Comparison of ENCODE assay signal across 11 cellular contexts in the genomic region with DNA sequence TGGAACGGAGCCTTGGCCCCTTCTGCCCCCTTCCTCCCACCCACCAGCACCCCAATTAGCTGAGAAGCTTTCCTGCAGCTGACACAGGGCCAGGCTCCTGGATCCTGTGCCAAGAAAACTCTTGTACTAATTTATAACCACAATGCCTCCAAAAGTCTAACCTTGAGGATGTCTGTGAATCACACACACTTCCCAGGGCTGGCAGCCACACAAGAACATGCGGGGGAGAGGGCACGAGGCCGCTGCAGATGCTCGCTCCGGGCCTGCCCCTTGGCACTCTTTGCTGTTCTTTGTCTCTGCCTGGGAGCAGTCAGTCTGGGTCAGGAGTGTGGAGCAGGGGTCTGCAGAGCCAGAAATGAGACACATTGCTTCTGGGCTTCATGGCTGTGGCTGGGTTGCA.
DNase-seq lines count a peak whose midpoint lies in the region; ATAC-seq and TF ChIP-seq lines count a peak whose summit lies in the region.
"Had no signal": no experiment of that assay in that cellular context is flagged by ENCODE, and none has a peak within 500 bp of the region (broad histone marks: within the 10 kb centered on the region; RNA-seq: fewer than 3 reads in every experiment).

No MANE protein-coding gene starts in this region.

- no peaks in the 10 kb centered on the region for H3K27me3 ChIP-seq in endodermal cell (ENCODE audit: control insufficient read depth, insufficient read depth, low read length, poor library complexity, severe bottlenecking)
- H3K27me3 ChIP-seq: BLaER1 treated with 17β-estradiol and CSF1 and Interleukin-3, amounts not matched to agents 10 nM and 100 nM had no signal

- no peaks in the 10 kb centered on the region for H3K36me3 ChIP-seq in endodermal cell (ENCODE audit: control insufficient read depth, insufficient read depth, low read length)
- H3K36me3 ChIP-seq: BLaER1 treated with 17β-estradiol and CSF1 and Interleukin-3, amounts not matched to agents 10 nM and 100 nM had no signal

- H3K36me3 Mint-ChIP-seq in endodermal cell (ENCODE audit: low read depth) = no peaks in the 10 kb centered on the region

- no peak overlapping the region for H3K9ac ChIP-seq in endodermal cell (ENCODE audit: extremely low read depth, low read length, poor library complexity, severe bottlenecking)
- H3K9ac ChIP-seq: BLaER1 treated with 17β-estradiol and CSF1 and Interleukin-3, amounts not matched to agents 10 nM and 100 nM had no signal

- H3K4me3 Mint-ChIP-seq in endodermal cell = no peak overlapping the region

- no peak overlapping the region for H3K4me3 ChIP-seq in epithelial cell of esophagus (ENCODE audit: low read length)
- no peak overlapping the region for H3K4me3 ChIP-seq in endodermal cell (ENCODE audit: low read length)
- H3K4me3 ChIP-seq: BLaER1 treated with 17β-estradiol and CSF1 and Interleukin-3, amounts not matched to agents 10 nM and 100 nM had no signal

- WGBS in endodermal cell (ENCODE audit: insufficient coverage in 1 of 2, insufficient read length in 1 of 2), 2 experiments = 90 to 94% methylated on average over 2 to 6 of the region's 6 CpGs

- H3K27ac Mint-ChIP-seq in endodermal cell = no peak overlapping the region
- H3K27ac Mint-ChIP-seq: naive B cell had no signal

- DNase-seq in AG09319 (ENCODE audit: extremely low read depth, low read depth) (peak; percentile 35), NCI-H226 (peak; percentile 71), epithelial cell of esophagus (ENCODE audit: low read depth) (peak; percentile 26), nucleus accumbens (lab: John Stamatoyannopoulos, UW) (peak in 30 of 56 donors; percentile 1 to 58 (median 20)), GOT3 (lab: John Stamatoyannopoulos, UW) (no peak), RPMI8226 (no peak), endodermal cell (no peak)
- DNase-seq: naive B cell had no signal

- peaks cover 18% of the 10 kb centered on the region for H3K4me1 Mint-ChIP-seq in endodermal cell

- no peak overlapping the region for H3K27ac ChIP-seq in endodermal cell (ENCODE audit: low read depth, low read length)
- H3K27ac ChIP-seq: BLaER1 treated with 17β-estradiol and CSF1 and Interleukin-3, amounts not matched to agents 10 nM and 100 nM had no signal

- H3K4me1 ChIP-seq in endodermal cell (ENCODE audit: control insufficient read depth, insufficient read depth, low read length) = no peaks in the 10 kb centered on the region

- H3K27me3 Mint-ChIP-seq in endodermal cell (ENCODE audit: insufficient read depth) = peaks cover 2% of the 10 kb centered on the region

- TF ChIP-seq CTCF in AG09319 (IDR thresholded peaks at IDR 0.05; ENCODE audit: low read depth, low read length) (no peak), epithelial cell of esophagus (IDR thresholded peaks at IDR 0.05; ENCODE audit: insufficient read depth, low read depth, low read length, missing control alignments) (no peak), endodermal cell (conservative IDR thresholded peaks at IDR 0.05) (no peak)

- no peak for ATAC-seq in GM18907 (IDR thresholded peaks at IDR 0.05; ENCODE audit: unreplicated experiment)
- ATAC-seq: activated CD4-positive, CD25-positive, alpha-beta regulatory T cell treated with anti-CD3 and anti-CD28 coated beads, Interleukin-2, amount 50 U/mL, for 24 hours had no signal

- H3K9me3 Mint-ChIP-seq in endodermal cell = peaks cover 5% of the 10 kb centered on the region

- H3K9me3 ChIP-seq in endodermal cell (ENCODE audit: control insufficient read depth, low read length) = no peaks in the 10 kb centered on the region

Comparison
In these comparisons a context has a peak if more than half of its experiments do, and no peak if none do; other contexts are left out.
1. DNase-seq: peak in AG09319 (single experiment), NCI-H226 (single experiment), epithelial cell of esophagus (single experiment) and nucleus accumbens (30 of 56); none in GOT3 (single experiment), RPMI8226 (single experiment) and endodermal cell (single experiment).